In genomic region chr7:26868841-26869505, GRCh38 we compare ENCODE assay signal across 22 cellular contexts. TPM values are rescaled to one million over a fixed set of nuclear protein-coding genes. Genes with fewer than 3 reads are reported as not detected.
DNase-seq lines count a peak whose midpoint lies in the region; ATAC-seq, FAIRE-seq and TF ChIP-seq lines count a peak whose summit lies in the region.
"Had no signal": no experiment of that assay in that cellular context is flagged by ENCODE, and none has a peak within 500 bp of the region (broad histone marks: within the 10 kb centered on the region; RNA-seq: fewer than 3 reads in every experiment).

No MANE protein-coding gene starts in this region.

- H3K4me1 Mint-ChIP-seq in natural killer cell treated with Interleukin-12 subunit alpha and Interleukin-12 subunit beta and Interleukin-15 and Interleukin-18, amount 100 ng/mL, for 72 hours (ENCODE audit: low read depth in 2 of 2): peaks cover 11% of the 10 kb centered on the region in 2 donors

- DNase-seq in HT1080 (ENCODE audit: low read depth): peak; percentile 53
- peak; percentile 85 for DNase-seq in SW480 (ENCODE audit: low spot score)
- DNase-seq in keratinocyte (ENCODE audit: low read depth, low spot score): no peak
- DNase-seq in Peyer's patch: no peak
- DNase-seq in NCI-H82 (lab: John Stamatoyannopoulos, UW): no peak
- DNase-seq in natural killer cell treated with Interleukin-12 subunit alpha and Interleukin-12 subunit beta and Interleukin-15 and Interleukin-18, amount 100 ng/mL, for 72 hours (ENCODE audit: low spot score): no peak
- DNase-seq: activated CD8-positive, alpha-beta memory T cell treated with anti-CD3 and anti-CD28 coated beads, Interleukin-2, amount 50 U/mL, for 48 hours; activated effector memory CD4-positive, alpha-beta T cell treated with anti-CD3 and anti-CD28 coated beads, Interleukin-2, amount 50 U/mL, for 16 hours; amniotic stem cell; dermis blood vessel endothelial cell; Karpas-422; naive thymus-derived CD4-positive, alpha-beta T cell; NCI-H1436; NCI-H2171; NCI-H69; ovary; right cardiac atrium; stimulated activated CD4-positive, alpha-beta T cell treated with anti-CD3 and anti-CD28 coated beads, Interleukin-15, amount 100 ng/mL, for 24 hours; T-helper 17 cell had no signal

- no peak overlapping the region for H3K4me3 Mint-ChIP-seq in natural killer cell treated with Interleukin-12 subunit alpha and Interleukin-12 subunit beta and Interleukin-15 and Interleukin-18, amount 100 ng/mL, for 72 hours
- H3K4me3 Mint-ChIP-seq: naive thymus-derived CD4-positive, alpha-beta T cell; T-helper 17 cell had no signal

- H3K27ac Mint-ChIP-seq in natural killer cell treated with Interleukin-12 subunit alpha and Interleukin-12 subunit beta and Interleukin-15 and Interleukin-18, amount 100 ng/mL, for 72 hours: no peak overlapping the region
- H3K27ac Mint-ChIP-seq: naive thymus-derived CD4-positive, alpha-beta T cell; T-helper 17 cell had no signal

- H3K27ac ChIP-seq in ACC112 (ENCODE audit: low read depth, low read length): peak overlapping the region; percentile 64
- peak overlapping the region; percentile 76 for H3K27ac ChIP-seq in keratinocyte (ENCODE audit: control insufficient read depth, insufficient read depth, low read length)
- no peak overlapping the region for H3K27ac ChIP-seq in Peyer's patch
- H3K27ac ChIP-seq: ovary, SJSA1 had no signal

- H3K9me3 Mint-ChIP-seq in natural killer cell treated with Interleukin-12 subunit alpha and Interleukin-12 subunit beta and Interleukin-15 and Interleukin-18, amount 100 ng/mL, for 72 hours: no peaks in the 10 kb centered on the region

- no peaks in the 10 kb centered on the region for H3K4me1 ChIP-seq in ACC112 (ENCODE audit: control insufficient read depth, insufficient read depth, low read length, unreplicated experiment)
- peaks cover 17% of the 10 kb centered on the region for H3K4me1 ChIP-seq in keratinocyte (ENCODE audit: control insufficient read depth, extremely low read depth, insufficient read depth, low read length)
- no peaks in the 10 kb centered on the region for H3K4me1 ChIP-seq in Peyer's patch

- H3K9me3 ChIP-seq in keratinocyte (ENCODE audit: control insufficient read depth, low read depth, low read length): no peaks in the 10 kb centered on the region
- H3K9me3 ChIP-seq in Peyer's patch: no peaks in the 10 kb centered on the region
- H3K9me3 ChIP-seq: SJSA1 had no signal

- H4K20me1 ChIP-seq in keratinocyte (ENCODE audit: control insufficient read depth, extremely low read depth, insufficient read depth, low read length): no peaks in the 10 kb centered on the region

- H3K9ac ChIP-seq in keratinocyte (ENCODE audit: control insufficient read depth, extremely low read depth, insufficient read depth, low read length): no peak overlapping the region

- peaks cover 8 to 24% of the 10 kb centered on the region in 2 donors for H3K27me3 Mint-ChIP-seq in natural killer cell treated with Interleukin-12 subunit alpha and Interleukin-12 subunit beta and Interleukin-15 and Interleukin-18, amount 100 ng/mL, for 72 hours

- H3K4me3 ChIP-seq in ACC112 (ENCODE audit: low read depth, low read length) (no peak overlapping the region), keratinocyte (ENCODE audit: control insufficient read depth in 2 of 3, extremely low read depth in 1 of 3, insufficient read depth in 2 of 3, low read depth in 1 of 3, low read length in 3 of 3) (no peak overlapping the region), Peyer's patch (no peak overlapping the region)
- H3K4me3 ChIP-seq: ovary, SJSA1 had no signal

- TF ChIP-seq CTCF in keratinocyte (optimal IDR thresholded peaks at IDR 0.05 in 1 of 3, IDR thresholded peaks at IDR 0.05 in 1 of 3, conservative IDR thresholded peaks at IDR 0.05 in 1 of 3; ENCODE audit: extremely low read depth in 1 of 3, insufficient read depth in 2 of 3, low read length in 3 of 3): no peak
- no peak for TF ChIP-seq CTCF in Peyer's patch (IDR thresholded peaks at IDR 0.05)

- H3K27me3 ChIP-seq in ACC112 (ENCODE audit: insufficient read depth, low read length) (peaks cover 30% of the 10 kb centered on the region), keratinocyte (ENCODE audit: control insufficient read depth, extremely low read depth, insufficient read depth, low read length) (no peaks in the 10 kb centered on the region), Peyer's patch (no peaks in the 10 kb centered on the region)
- H3K27me3 ChIP-seq: ovary, SJSA1 had no signal

- H3K9me1 ChIP-seq in keratinocyte (ENCODE audit: control insufficient read depth, extremely low read depth, insufficient read depth, low read length): no peaks in the 10 kb centered on the region

- no peaks in the 10 kb centered on the region for H3K36me3 Mint-ChIP-seq in natural killer cell treated with Interleukin-12 subunit alpha and Interleukin-12 subunit beta and Interleukin-15 and Interleukin-18, amount 100 ng/mL, for 72 hours

- dilution Hi-C loops in keratinocyte (cut with MboI; ENCODE audit: extremely low pct_ligation_motif_present, low sequenced_read_pairs): loop anchor here (25.0 kb wide), 1 partner anchor 218 kb away; the partner anchor contains the start of gene HOXA1

- TF ChIP-seq POLR2A in Peyer's patch (IDR thresholded peaks at IDR 0.05): no peak

- H3K36me3 ChIP-seq in ACC112 (ENCODE audit: insufficient read depth, low read length) (no peaks in the 10 kb centered on the region), keratinocyte (ENCODE audit: control insufficient read depth in 2 of 2, extremely low read depth in 1 of 2, insufficient read depth in 2 of 2, low read length in 2 of 2) (no peaks in the 10 kb centered on the region), Peyer's patch (no peaks in the 10 kb centered on the region)
- H3K36me3 ChIP-seq: ovary, SJSA1 had no signal

- FAIRE-seq in keratinocyte (lab: Jason Lieb, UNC): no peak

- H2AFZ ChIP-seq in ACC112 (ENCODE audit: low read length, unreplicated experiment) (no peak overlapping the region), keratinocyte (ENCODE audit: control insufficient read depth, low read length) (peak overlapping the region; percentile 30)

- peak overlapping the region; percentile 76 for H3K4me2 ChIP-seq in keratinocyte (ENCODE audit: control insufficient read depth, extremely low read depth, insufficient read depth, low read depth, low read length)

- no peak for ATAC-seq in GM21825 (IDR thresholded peaks at IDR 0.05; ENCODE audit: unreplicated experiment)
- no peak for ATAC-seq in natural killer cell treated with Interleukin-12 subunit alpha and Interleukin-12 subunit beta and Interleukin-15 and Interleukin-18, amount 100 ng/mL, for 72 hours
- ATAC-seq: naive thymus-derived CD4-positive, alpha-beta T cell; right cardiac atrium; T-helper 17 cell had no signal

- H3K79me2 ChIP-seq in ACC112 (ENCODE audit: control insufficient read depth, insufficient read depth, low read length, unreplicated experiment) (no peaks in the 10 kb centered on the region), keratinocyte (ENCODE audit: control insufficient read depth, insufficient read depth, low read length) (peaks cover 2% of the 10 kb centered on the region)

RNA-seq across cellular contexts. Expression of gene SKAP2, which starts 4.6 kb away (rescaled TPM):
- 9.5 and 12.7 TPM in 2 replicates for total RNA-seq in HT1080 (2014; rRNA removed; shearing (Covaris generic))
- polyA plus RNA-seq in HT1080 (2015; cell fraction: cytosol; rRNA removed): 19.1 and 26.0 TPM in 2 replicates
- polyA plus RNA-seq in HT1080 (2015; cell fraction: nucleus; rRNA removed): 27.3 and 27.5 TPM in 2 replicates
- 8.6 to 15.0 TPM (median 11.1 TPM) in 3 replicates for polyA plus RNA-seq in keratinocyte
- 27.4 TPM for polyA plus RNA-seq in keratinocyte (2011; ENCODE audit: low read depth)
- polyA plus RNA-seq in keratinocyte (2011; cell fraction: cytosol; rRNA removed): 8.6 and 15.8 TPM in 2 replicates
- polyA plus RNA-seq in keratinocyte (2011; cell fraction: nucleus; rRNA removed): 14.6 and 17.7 TPM in 2 replicates
- polyA plus RNA-seq in keratinocyte (2012; ENCODE audit: low replicate concordance): 11.2 and 18.8 TPM in 2 replicates
- 4.3 to 12.1 TPM (median 4.6 TPM) in 3 replicates for polyA minus RNA-seq in keratinocyte
- polyA minus RNA-seq in keratinocyte (2011; cell fraction: cytosol; rRNA and poly(A)+ RNA removed): 26.3 TPM
- 15.7 and 32.7 TPM in 2 replicates for polyA minus RNA-seq in keratinocyte (2011; cell fraction: nucleus; rRNA and poly(A)+ RNA removed)
- 100 to 1,000 TPM in 1 of 4 donors, 10 to 100 TPM in 3; 32.2 to 101 (median 37.9) TPM for total RNA-seq in Peyer's patch
- total RNA-seq in natural killer cell treated with Interleukin-12 subunit alpha and Interleukin-12 subunit beta and Interleukin-15 and Interleukin-18, amount 100 ng/mL, for 72 hours: 10 to 100 TPM; 15.0 to 35.7 TPM

Comparison
In these comparisons a context has a peak if more than half of its experiments do, and no peak if none do; other contexts are left out.
1. H3K27ac ChIP-seq: peak in ACC112 (single experiment) and keratinocyte (single experiment); none in Peyer's patch (0 of 4).
2. DNase-seq: peak in HT1080 (single experiment) and SW480 (single experiment); none in keratinocyte (single experiment), Peyer's patch (0 of 3), NCI-H82 (single experiment) and natural killer cell treated with Interleukin-12 subunit alpha and Interleukin-12 subunit beta and Interleukin-15 and Interleukin-18, amount 100 ng/mL, for 72 hours (single experiment).